12 cellular contexts compared by ENCODE assay signal in genomic region chr9:3962467-3962866, GRCh38.
DNase-seq lines count a peak whose midpoint lies in the region; TF ChIP-seq lines count a peak whose summit lies in the region.
"Had no signal": no experiment of that assay in that cellular context is flagged by ENCODE, and none has a peak within 500 bp of the region (broad histone marks: within the 10 kb centered on the region; RNA-seq: fewer than 3 reads in every experiment).

No MANE protein-coding gene starts in this region.

- peak; percentile 1 for DNase-seq in NCI-H2107 treated with DMSO at 0.1 percent for 48 hours (lab: John Stamatoyannopoulos, UW; ENCODE audit: unreplicated experiment)
- no peak for DNase-seq in NCI-H2107 (lab: John Stamatoyannopoulos, UW)
- peak; percentile 93 for DNase-seq in NCI-H446 treated with DMSO at 0.1 percent for 48 hours (lab: John Stamatoyannopoulos, UW)
- peak; percentile 63 for DNase-seq in fibroblast of gingiva (ENCODE audit: low read depth)
- DNase-seq in retinal pigment epithelial cell (ENCODE audit: low read depth): peak; percentile 63
- DNase-seq in RKO (ENCODE audit: low spot score): no peak
- no peak for DNase-seq in HPDE6-E6E7 (ENCODE audit: extremely low spot score)
- no peak for DNase-seq in lower leg skin (ENCODE audit: low spot score in 2 of 2)
- DNase-seq: activated CD8-positive, alpha-beta memory T cell treated with anti-CD3 and anti-CD28 coated beads, Interleukin-2, amount 50 U/mL, for 48 hours; psoas muscle had no signal

- 32 to 41% methylated on average over 3 of the region's 3 CpGs for WGBS in lower leg skin, 2 donors

- H3K4me3 ChIP-seq in retinal pigment epithelial cell (ENCODE audit: low read length) (no peak overlapping the region), lower leg skin (ENCODE audit: low read depth, poor library complexity, severe bottlenecking) (no peak overlapping the region)
- H3K4me3 ChIP-seq: coronary artery, GM12878, psoas muscle had no signal

- TF ChIP-seq POLR2A in lower leg skin (IDR thresholded peaks at IDR 0.05): no peak

- intact Hi-C loops in lower leg skin (cut with DNase I; ENCODE audit: low total_unique reads): no loop called here

- no peak for TF ChIP-seq CTCF in retinal pigment epithelial cell (conservative IDR thresholded peaks at IDR 0.05; ENCODE audit: low read depth, low read length)
- TF ChIP-seq CTCF in lower leg skin (IDR thresholded peaks at IDR 0.05): no peak

Comparison
In these comparisons a context has a peak if more than half of its experiments do, and no peak if none do; other contexts are left out.
1. DNase-seq: peak in NCI-H2107 treated with DMSO at 0.1 percent for 48 hours (single experiment), NCI-H446 treated with DMSO at 0.1 percent for 48 hours (single experiment), fibroblast of gingiva (single experiment) and retinal pigment epithelial cell (single experiment); none in NCI-H2107 (single experiment), RKO (single experiment), HPDE6-E6E7 (single experiment) and lower leg skin (0 of 2).